Comparison of ENCODE assay signal across 8 cellular contexts in the genomic region with DNA sequence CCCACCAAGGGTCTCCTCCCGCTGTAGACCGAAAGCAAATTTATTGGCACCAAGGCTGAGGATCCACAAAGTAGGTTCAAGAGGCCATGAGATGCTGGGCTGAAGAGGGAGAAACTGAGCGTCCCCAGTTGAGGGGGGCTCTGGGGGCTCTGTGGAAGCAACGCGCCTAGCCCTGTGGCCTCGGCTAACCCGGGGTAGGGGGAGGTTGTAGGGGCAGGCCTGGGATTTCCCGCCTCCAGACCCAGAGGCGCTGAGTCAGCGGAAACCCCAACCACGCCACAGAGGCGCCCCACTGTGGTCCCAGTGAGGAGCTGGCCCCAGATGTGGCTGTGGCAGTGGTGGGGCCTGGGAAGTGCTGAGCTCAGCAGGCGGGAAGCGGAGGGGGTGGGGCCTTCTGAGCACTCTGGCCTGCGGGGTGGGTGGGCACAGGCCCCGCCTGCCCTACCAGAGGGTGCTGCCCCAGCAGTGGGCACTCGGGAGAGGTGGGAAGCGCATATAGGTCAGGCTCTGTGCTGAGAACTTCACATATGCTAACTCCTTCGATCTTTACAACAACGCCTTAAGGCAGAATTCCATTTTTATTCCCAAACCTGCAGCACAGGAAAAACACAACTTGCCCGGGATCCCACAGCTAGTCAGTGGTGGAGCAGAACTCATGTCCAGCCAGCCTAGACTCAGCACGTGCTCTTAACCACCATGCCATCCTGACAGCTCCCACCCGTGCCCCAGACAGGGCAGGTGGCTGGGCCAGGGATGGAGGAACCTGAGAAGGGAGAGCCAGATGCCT. TPM values are rescaled to one million over a fixed set of nuclear protein-coding genes. Genes with fewer than 3 reads are reported as not detected.
DNase-seq lines count a peak whose midpoint lies in the region; ATAC-seq, FAIRE-seq and TF ChIP-seq lines count a peak whose summit lies in the region.

No MANE protein-coding gene starts in this region.

- TF ChIP-seq CTCF in MM.1S (IDR thresholded peaks at IDR 0.05; ENCODE audit: low read length) (no peak), fibroblast of pulmonary artery (IDR thresholded peaks at IDR 0.05; ENCODE audit: low read length, missing control alignments) (peak; percentile 33), pancreas (IDR thresholded peaks at IDR 0.05) (no peak), upper lobe of left lung (IDR thresholded peaks at IDR 0.05) (peak in 2 of 6 experiments; percentile 12 to 19)

- no peaks in the 10 kb centered on the region for H3K4me1 ChIP-seq in MM.1S (ENCODE audit: low read length)
- H3K4me1 ChIP-seq in pancreas, result peaks cover 8 to 23% (median 9%) of the 10 kb centered on the region in 3 donors
- peaks cover 20 to 32% (median 23%) of the 10 kb centered on the region in 4 donors for H3K4me1 ChIP-seq in upper lobe of left lung

- no peak for TF ChIP-seq POLR2A in upper lobe of left lung (IDR thresholded peaks at IDR 0.05)

- 0 out of 2 replicates have a peak overlapping the region, but pooled peaks have one; percentile 4 for H3K4me2 ChIP-seq in MM.1S (ENCODE audit: low read depth, low read length)

- H3K9ac ChIP-seq in MM.1S (ENCODE audit: low read length), result no peak overlapping the region

- H3K27ac ChIP-seq in MM.1S (ENCODE audit: low read length) (no peak overlapping the region), pancreas (peak overlapping the region in 1 of 4 donors; percentile 22), upper lobe of left lung (peak overlapping the region; percentile 65 to 85 (median 76))

- H2AFZ ChIP-seq in MM.1S (ENCODE audit: low read length), result no peak overlapping the region

- H3K9me2 ChIP-seq in MM.1S (replicated peaks; ENCODE audit: insufficient read depth, low read length), result no peaks in the 10 kb centered on the region

- H3K9me3 ChIP-seq in MM.1S (replicated peaks; ENCODE audit: insufficient read depth, low read length), result no peaks in the 10 kb centered on the region
- no peaks in the 10 kb centered on the region for H3K9me3 ChIP-seq in pancreas
- H3K9me3 ChIP-seq in upper lobe of left lung, result no peaks in the 10 kb centered on the region

- H3F3A ChIP-seq in MM.1S (ENCODE audit: insufficient read depth, low read length), result no peaks in the 10 kb centered on the region

- no peaks in the 10 kb centered on the region for H4K20me1 ChIP-seq in MM.1S (ENCODE audit: insufficient read depth, low read length)

- H3K36me3 ChIP-seq in MM.1S (replicated peaks; ENCODE audit: insufficient read depth, low read length), result no peaks in the 10 kb centered on the region
- no peaks in the 10 kb centered on the region for H3K36me3 ChIP-seq in pancreas
- no peaks in the 10 kb centered on the region for H3K36me3 ChIP-seq in upper lobe of left lung

- H3K79me2 ChIP-seq in MM.1S (ENCODE audit: low read length), result no peaks in the 10 kb centered on the region

- no peak overlapping the region for H3K4me3 ChIP-seq in MM.1S (ENCODE audit: low read length)
- H3K4me3 ChIP-seq in fibroblast of pulmonary artery (replicated peaks; ENCODE audit: low read depth, low read length), result peak overlapping the region; percentile 17
- peak overlapping the region in 1 of 4 donors; percentile 30 for H3K4me3 ChIP-seq in pancreas
- H3K4me3 ChIP-seq in upper lobe of left lung, result peak overlapping the region in 2 of 4 donors; percentile 36 to 46

- 39 to 46% methylated on average over 23 of the region's 23 CpGs for WGBS in pancreas, 2 donors
- 32 to 37% methylated on average over 12 to 23 of the region's 23 CpGs for WGBS in upper lobe of left lung, 2 donors

- no peak for FAIRE-seq in pancreas (lab: Jason Lieb, UNC)

- ATAC-seq in pancreas (peak in 3 of 4 donors; percentile 22 to 53 (median 47)), upper lobe of left lung (ENCODE audit: low FRiP score in 2 of 2) (peak in 1 of 2 donors; percentile 16)

- DNase-seq in COR-L47 (lab: John Stamatoyannopoulos, UW), result peak; percentile 16
- peak; percentile 16 for DNase-seq in MM.1S
- DNase-seq in activated T-cell treated with anti-CD3 and anti-CD28 coated beads for 48 hours (ENCODE audit: low read depth), result peak; percentile 78
- DNase-seq in fibroblast of pulmonary artery (ENCODE audit: low read depth), result peak; percentile 54
- DNase-seq in pancreas, result peak in 3 of 6 donors; percentile 38 to 69 (median 47)
- DNase-seq in upper lobe of left lung, result peak; percentile 48 to 85
- DNase-seq in inferior parietal cortex (ENCODE audit: extremely low spot score), result no peak
- DNase-seq in LoVo (ENCODE audit: low spot score), result no peak

- peaks cover 34% of the 10 kb centered on the region for H3K27me3 ChIP-seq in MM.1S (replicated peaks; ENCODE audit: insufficient read depth, low read length)
- H3K27me3 ChIP-seq in pancreas, result no peaks in the 10 kb centered on the region
- peaks cover 0 to 13% (median 5%) of the 10 kb centered on the region in 4 donors for H3K27me3 ChIP-seq in upper lobe of left lung

- intact Hi-C loops in pancreas (cut with DNase I), result no loop called here

- no peak for TF ChIP-seq EP300 in upper lobe of left lung (IDR thresholded peaks at IDR 0.05)

RNA-seq across cellular contexts. Expression of a gene that starts 1.5 kb away (rescaled TPM):
- total RNA-seq in pancreas (10 to 100 TPM in 3 of 6 donors, 1 to 10 TPM in 3; 3.3 to 26.7 (median 8.0) TPM), upper lobe of left lung (100 to 1,000 TPM in 1 of 6 donors, 10 to 100 TPM in 5; 15.2 to 103 (median 40.7) TPM)
- 10 to 100 TPM; 15.1 to 19.3 TPM for polyA plus RNA-seq in pancreas

RNA-seq across cellular contexts. Expression of a gene that starts 58.9 kb away (rescaled TPM):
- 1 to 10 TPM in 1 of 6 donors, under 1 TPM in 5; 0.12 to 1.3 (median 0.43) TPM for total RNA-seq in pancreas
- under 1 TPM; 0.23 to 0.49 TPM for polyA plus RNA-seq in pancreas
- 1 to 10 TPM in 5 of 6 donors, under 1 TPM in 1; 0.34 to 1.9 (median 1.1) TPM for total RNA-seq in upper lobe of left lung

Comparison
In these comparisons a context has a peak if more than half of its experiments do, and no peak if none do; other contexts are left out.
1. DNase-seq: peak in COR-L47 (single experiment), MM.1S (single experiment), activated T-cell treated with anti-CD3 and anti-CD28 coated beads for 48 hours (single experiment), fibroblast of pulmonary artery (single experiment) and upper lobe of left lung (2 of 2); none in inferior parietal cortex (single experiment) and LoVo (single experiment).